ENCODE assay signal across 14 cellular contexts in genomic region chr9:127794001-127794791, GRCh38. TPM values are rescaled to one million over a fixed set of nuclear protein-coding genes. Genes with fewer than 3 reads are reported as not detected.
DNase-seq lines count a peak whose midpoint lies in the region; ATAC-seq, FAIRE-seq and TF ChIP-seq lines count a peak whose summit lies in the region.
"Had no signal": no experiment of that assay in that cellular context is flagged by ENCODE, and none has a peak within 500 bp of the region (broad histone marks: within the 10 kb centered on the region; RNA-seq: fewer than 3 reads in every experiment).

No MANE protein-coding gene starts in this region.

- in situ Hi-C loops in K562 (cut with MboI) = no loop called here

- H3K9me1 ChIP-seq in K562 (ENCODE audit: control insufficient read depth, insufficient read depth, low read length) = no peaks in the 10 kb centered on the region

- peaks cover 6% of the 10 kb centered on the region for H3K4me1 ChIP-seq in cardiac muscle cell (ENCODE audit: low read depth)
- peaks cover 2 to 19% of the 10 kb centered on the region in 2 experiments; a peak in 4 of 5 replicates for H3K4me1 ChIP-seq in K562 (replicated peaks in 1 of 2; ENCODE audit: control insufficient read depth in 2 of 2, insufficient read depth in 2 of 2, low read length in 2 of 2)
- H3K4me1 ChIP-seq in naive thymus-derived CD4-positive, alpha-beta T cell (ENCODE audit: control insufficient read depth in 2 of 2, insufficient read depth in 2 of 2, low read length in 2 of 2) = peaks cover 19 to 21% of the 10 kb centered on the region in 2 donors

- H3K4me2 ChIP-seq in K562 (ENCODE audit: insufficient read depth, low read length) = no peak overlapping the region

- TF ChIP-seq RAD21 in K562 (CRISPR knock-in tag; conservative IDR thresholded peaks at IDR 0.05 in 1 of 2, IDR thresholded peaks at IDR 0.05 in 1 of 2) = no peak

- H3K4me3 ChIP-seq in cardiac muscle cell (no peak overlapping the region), K562 (no peak overlapping the region)
- H3K4me3 ChIP-seq in naive thymus-derived CD4-positive, alpha-beta T cell (ENCODE audit: low read length) = no peak overlapping the region
- H3K4me3 ChIP-seq: colonic mucosa had no signal

- peaks cover 0 to 17% (median 10%) of the 10 kb centered on the region in 5 donors for H3K36me3 Mint-ChIP-seq in naive thymus-derived CD4-positive, alpha-beta T cell
- H3K36me3 Mint-ChIP-seq in activated naive CD8-positive, alpha-beta T cell treated with anti-CD3 and anti-CD28 coated beads, Interleukin-2, amount 50 U/mL, for 24 hours (ENCODE audit: low read depth) = peaks cover 30% of the 10 kb centered on the region

- H3K4me1 Mint-ChIP-seq in naive thymus-derived CD4-positive, alpha-beta T cell = peaks cover 14 to 36% (median 31%) of the 10 kb centered on the region in 7 donors
- H3K4me1 Mint-ChIP-seq in activated naive CD8-positive, alpha-beta T cell treated with anti-CD3 and anti-CD28 coated beads, Interleukin-2, amount 50 U/mL, for 24 hours = peaks cover 46% of the 10 kb centered on the region

- TF ChIP-seq EP300 in K562 (IDR thresholded peaks at IDR 0.05; ENCODE audit: low read length) = no peak

- BruUV-seq in K562 (replicated peaks; lab: Mats Ljungman, UMichigan) = no TSS peak

- H3K9me3 Mint-ChIP-seq in naive thymus-derived CD4-positive, alpha-beta T cell = no peaks in the 10 kb centered on the region
- H3K9me3 Mint-ChIP-seq in activated naive CD8-positive, alpha-beta T cell treated with anti-CD3 and anti-CD28 coated beads, Interleukin-2, amount 50 U/mL, for 24 hours = no peaks in the 10 kb centered on the region
- H3K9me3 Mint-ChIP-seq: natural killer cell; stimulated activated naive CD8-positive, alpha-beta T cell treated with anti-CD3 and anti-CD28 coated beads, Interleukin-15, Interleukin-2, amounts not matched to agents 100 ng/mL and 50 ng/mL, for 24 hours had no signal

- H3K27ac Mint-ChIP-seq in naive thymus-derived CD4-positive, alpha-beta T cell = peak overlapping the region in 5 of 9 donors; percentile 8 to 67 (median 34)
- H3K27ac Mint-ChIP-seq in activated naive CD8-positive, alpha-beta T cell treated with anti-CD3 and anti-CD28 coated beads, Interleukin-2, amount 50 U/mL, for 24 hours = no peak overlapping the region

- ATAC-seq in left cardiac atrium (no peak), K562 (peak; percentile 56), HG03095 (IDR thresholded peaks at IDR 0.05; ENCODE audit: unreplicated experiment) (no peak)
- ATAC-seq in naive thymus-derived CD4-positive, alpha-beta T cell = peak; percentile 16
- no peak for ATAC-seq in activated naive CD8-positive, alpha-beta T cell treated with anti-CD3 and anti-CD28 coated beads, Interleukin-2, amount 50 U/mL, for 24 hours
- ATAC-seq: activated CD4-positive, CD25-positive, alpha-beta regulatory T cell treated with anti-CD3 and anti-CD28 coated beads, Interleukin-2, amount 50 U/mL, for 24 hours; natural killer cell had no signal

- peak; percentile 60 for TF ChIP-seq POLR2A in K562 (conservative IDR thresholded peaks at IDR 0.05)

- no peak overlapping the region for H2AFZ ChIP-seq in K562 (ENCODE audit: low read depth, low read length)

- no peaks in the 10 kb centered on the region for H3K9me3 ChIP-seq in cardiac muscle cell (ENCODE audit: low read depth)
- no peaks in the 10 kb centered on the region for H3K9me3 ChIP-seq in K562 (replicated peaks; ENCODE audit: control insufficient read depth, insufficient read depth, low read depth, low read length)
- H3K9me3 ChIP-seq in naive thymus-derived CD4-positive, alpha-beta T cell (ENCODE audit: control insufficient read depth in 2 of 3, low read length in 3 of 3) = no peaks in the 10 kb centered on the region
- H3K9me3 ChIP-seq: colonic mucosa had no signal

- 63% methylated on average over 13 of the region's 14 CpGs for WGBS in K562 (ENCODE audit: insufficient coverage, low coverage, missing lambda C conversion rate)

- peaks cover 3% of the 10 kb centered on the region; the same call in 1 of the 2 replicates for H4K20me1 ChIP-seq in K562 (replicated peaks; ENCODE audit: control insufficient read depth, insufficient read depth, low read length)

- H3K36me3 ChIP-seq in cardiac muscle cell = peaks cover 27% of the 10 kb centered on the region
- peaks cover 40% of the 10 kb centered on the region; the same call in 2 of the 3 replicates for H3K36me3 ChIP-seq in K562 (ENCODE audit: control insufficient read depth, insufficient read depth, low read length)
- H3K36me3 ChIP-seq in naive thymus-derived CD4-positive, alpha-beta T cell (ENCODE audit: control insufficient read depth in 2 of 3, insufficient read depth in 3 of 3, low read length in 3 of 3) = peaks cover 4 to 27% (median 11%) of the 10 kb centered on the region in 3 experiments

- FAIRE-seq in K562 (lab: Jason Lieb, UNC) = no peak

- no peak overlapping the region for H3K4me3 Mint-ChIP-seq in naive thymus-derived CD4-positive, alpha-beta T cell
- no peak overlapping the region for H3K4me3 Mint-ChIP-seq in activated naive CD8-positive, alpha-beta T cell treated with anti-CD3 and anti-CD28 coated beads, Interleukin-2, amount 50 U/mL, for 24 hours
- H3K4me3 Mint-ChIP-seq: natural killer cell; stimulated activated naive CD8-positive, alpha-beta T cell treated with anti-CD3 and anti-CD28 coated beads, Interleukin-15, Interleukin-2, amounts not matched to agents 100 ng/mL and 50 ng/mL, for 24 hours had no signal

- POLR2A ChIA-PET in K562 (lab: Yijun Ruan, JAX) = interaction anchor here (0.5 to 2.7 kb wide), 6 partner anchors 8 to 83 kb away, joined by 4 to 19 read pairs (median 9); partner anchors contain the start of genes AK1 and FPGS
- POLR2A ChIA-PET in naive thymus-derived CD4-positive, alpha-beta T cell (lab: Charles Lee) = no interaction called here

- no peak for DNase-seq in cardiac muscle cell (ENCODE audit: low read depth in 1 of 2, low spot score in 1 of 2)
- no peak for DNase-seq in left cardiac atrium
- peak in 1 of 4 experiments; percentile 46 for DNase-seq in K562 (ENCODE audit: extremely low read depth in 1 of 4, low spot score in 3 of 4)
- DNase-seq in naive thymus-derived CD4-positive, alpha-beta T cell = no peak
- no peak for DNase-seq in NCI-H2107 (lab: John Stamatoyannopoulos, UW)
- no peak for DNase-seq in activated naive CD8-positive, alpha-beta T cell treated with anti-CD3 and anti-CD28 coated beads, Interleukin-2, amount 50 U/mL, for 24 hours
- no peak for DNase-seq in OCI-M1 (lab: John Stamatoyannopoulos, UW)
- DNase-seq: colonic mucosa, erythroblast, natural killer cell, NCI-H1048 had no signal

- H3K27ac ChIP-seq in cardiac muscle cell = peak overlapping the region; percentile 77
- no peak overlapping the region for H3K27ac ChIP-seq in K562 (ENCODE audit: extremely low read depth, low read depth, low read length)
- H3K27ac ChIP-seq in naive thymus-derived CD4-positive, alpha-beta T cell (ENCODE audit: low read depth, low read length) = no peak overlapping the region
- H3K27ac ChIP-seq: colonic mucosa had no signal

- H3K27me3 Mint-ChIP-seq in naive thymus-derived CD4-positive, alpha-beta T cell = no peaks in the 10 kb centered on the region
- H3K27me3 Mint-ChIP-seq in activated naive CD8-positive, alpha-beta T cell treated with anti-CD3 and anti-CD28 coated beads, Interleukin-2, amount 50 U/mL, for 24 hours = no peaks in the 10 kb centered on the region
- H3K27me3 Mint-ChIP-seq: stimulated activated naive CD8-positive, alpha-beta T cell treated with anti-CD3 and anti-CD28 coated beads, Interleukin-15, Interleukin-2, amounts not matched to agents 100 ng/mL and 50 ng/mL, for 24 hours had no signal

- no peaks in the 10 kb centered on the region for H3K27me3 ChIP-seq in cardiac muscle cell
- H3K27me3 ChIP-seq in K562 (ENCODE audit: control insufficient read depth in 2 of 2, insufficient read depth in 2 of 2, low read length in 2 of 2) = no peaks in the 10 kb centered on the region
- H3K27me3 ChIP-seq in naive thymus-derived CD4-positive, alpha-beta T cell (ENCODE audit: control insufficient read depth in 2 of 2, insufficient read depth in 2 of 2, low read length in 2 of 2) = no peaks in the 10 kb centered on the region
- H3K27me3 ChIP-seq: colonic mucosa had no signal

- TF ChIP-seq CTCF in cardiac muscle cell (IDR thresholded peaks at IDR 0.05; ENCODE audit: low read depth, low read length) (no peak), K562 (IDR thresholded peaks at IDR 0.05 in 2 of 3, conservative IDR thresholded peaks at IDR 0.05 in 1 of 3; ENCODE audit: insufficient read depth in 2 of 3, low read depth in 1 of 3, low read length in 3 of 3) (no peak)

- intact Hi-C loops in left cardiac atrium (cut with DNase I) = no loop called here
- intact Hi-C loops in K562 (cut with micrococcal nuclease) = no loop called here
- intact Hi-C loops in naive thymus-derived CD4-positive, alpha-beta T cell (cut with micrococcal nuclease) = no loop called here

- CTCF ChIA-PET in K562 (lab: Yijun Ruan, JAX; ENCODE audit: low intra/inter-chr PET ratio) = no interaction called here
- CTCF ChIA-PET in naive thymus-derived CD4-positive, alpha-beta T cell (lab: Charles Lee) = no interaction called here

- peak overlapping the region in 1 of 2 experiments; percentile 77; a peak in 1 of 4 replicates for H3K9ac ChIP-seq in K562 (ENCODE audit: insufficient read depth in 1 of 2, low read depth in 2 of 2, low read length in 2 of 2)

- peaks cover 11% of the 10 kb centered on the region for H3K79me2 ChIP-seq in K562 (ENCODE audit: control insufficient read depth, insufficient read depth, low read length)

RNA-seq across cellular contexts. Expression of gene CDK9, which starts 8.4 kb away (rescaled TPM):
- total RNA-seq in cardiac muscle cell (85.1 and 162 TPM in 2 replicates), left cardiac atrium (10 to 100 TPM; 58.3 to 64.2 TPM), K562 (2014; rRNA removed) (33.0 and 36.7 TPM in 2 replicates), K562 (2014; rRNA removed; fragmentation: Illumina TruSeq; extraction: Trizol) (27.5 and 27.9 TPM in 2 replicates), K562 (2015; rRNA removed; fragmentation: Illumina TruSeq; extraction: Trizol) (28.1 and 29.8 TPM in 2 replicates), K562 (2021) (75.2 and 78.6 TPM in 2 replicates)
- polyA plus RNA-seq in cardiac muscle cell (139 and 193 TPM in 2 replicates), K562 (2011; rRNA removed) (44.6 and 51.9 TPM in 2 replicates), K562 (2014; fragmentation: Illumina TruSeq; extraction: Trizol) (54.1 and 60.5 TPM in 2 replicates), K562 (2014; fragmentation: Nextera tagmentation; extraction: Ambion mirVana) (1 to 10 TPM; 4.2 to 5.0 TPM), K562 (2014; rRNA removed) (34.7 and 42.6 TPM in 2 replicates)
- total RNA-seq in K562 (2011; cell fraction: chromatin; rRNA removed; ENCODE audit: low replicate concordance) = 56.0 and 127 TPM in 2 replicates
- 76.7 and 85.9 TPM in 2 replicates for total RNA-seq in K562 (2011; cell fraction: nucleolus; rRNA removed)
- 52.5 and 57.5 TPM in 2 replicates for total RNA-seq in K562 (2011; cell fraction: nucleoplasm; rRNA removed)
- 44.4 and 58.1 TPM in 2 replicates for polyA plus RNA-seq in K562 (2011; cell fraction: cytosol; rRNA removed)
- 121 and 155 TPM in 2 replicates for polyA plus RNA-seq in K562 (2011; cell fraction: nucleus; rRNA removed)
- 52.1 and 60.8 TPM in 2 replicates for polyA plus RNA-seq in K562 (2012)
- polyA minus RNA-seq in K562 (2011; rRNA and poly(A)+ RNA removed) = 45.5 and 76.0 TPM in 2 replicates
- 25.9 and 42.3 TPM in 2 replicates for polyA minus RNA-seq in K562 (2011; cell fraction: cytosol; rRNA and poly(A)+ RNA removed)
- 31.0 and 33.8 TPM in 2 replicates for polyA minus RNA-seq in K562 (2011; cell fraction: nucleus; rRNA and poly(A)+ RNA removed)
- total RNA-seq in naive thymus-derived CD4-positive, alpha-beta T cell = 100 to 1,000 TPM; 110 to 135 (median 134) TPM
- 10 to 100 TPM; 37.5 to 65.9 TPM for polyA plus RNA-seq in naive thymus-derived CD4-positive, alpha-beta T cell

RNA-seq across cellular contexts. Expression of gene FPGS, which starts 8.5 kb away (rescaled TPM):
- total RNA-seq in cardiac muscle cell = 112 and 123 TPM in 2 replicates
- polyA plus RNA-seq in cardiac muscle cell = 78.3 and 111 TPM in 2 replicates
- 10 to 100 TPM; 40.4 to 59.5 TPM for total RNA-seq in left cardiac atrium
- total RNA-seq in K562 (2011; cell fraction: chromatin; rRNA removed; ENCODE audit: low replicate concordance) = 82.8 and 192 TPM in 2 replicates
- total RNA-seq in K562 (2011; cell fraction: nucleolus; rRNA removed) = 117 and 131 TPM in 2 replicates
- 76.6 and 93.6 TPM in 2 replicates for total RNA-seq in K562 (2011; cell fraction: nucleoplasm; rRNA removed)
- total RNA-seq in K562 (2014; rRNA removed) = 77.1 and 91.1 TPM in 2 replicates
- 19.7 and 32.6 TPM in 2 replicates for total RNA-seq in K562 (2014; rRNA removed; fragmentation: Illumina TruSeq; extraction: Trizol)
- 52.9 and 54.0 TPM in 2 replicates for total RNA-seq in K562 (2015; rRNA removed; fragmentation: Illumina TruSeq; extraction: Trizol)
- 85.1 and 90.2 TPM in 2 replicates for total RNA-seq in K562 (2021)
- 59.2 and 65.5 TPM in 2 replicates for polyA plus RNA-seq in K562 (2011; rRNA removed)
- polyA plus RNA-seq in K562 (2011; cell fraction: cytosol; rRNA removed) = 77.6 and 147 TPM in 2 replicates
- 83.8 and 119 TPM in 2 replicates for polyA plus RNA-seq in K562 (2011; cell fraction: nucleus; rRNA removed)
- polyA plus RNA-seq in K562 (2012) = 59.3 and 62.8 TPM in 2 replicates
- polyA plus RNA-seq in K562 (2014; fragmentation: Illumina TruSeq; extraction: Trizol) = 86.4 and 87.8 TPM in 2 replicates
- polyA plus RNA-seq in K562 (2014; fragmentation: Nextera tagmentation; extraction: Ambion mirVana) = 1 to 10 TPM in 1 of 2 experiments, under 1 TPM in 1; 0.84 to 2.0 TPM
- polyA plus RNA-seq in K562 (2014; rRNA removed) = 61.4 and 63.1 TPM in 2 replicates
- polyA minus RNA-seq in K562 (2011; rRNA and poly(A)+ RNA removed) = 31.3 and 52.3 TPM in 2 replicates
- 47.3 and 50.9 TPM in 2 replicates for polyA minus RNA-seq in K562 (2011; cell fraction: cytosol; rRNA and poly(A)+ RNA removed)
- 28.5 and 31.4 TPM in 2 replicates for polyA minus RNA-seq in K562 (2011; cell fraction: nucleus; rRNA and poly(A)+ RNA removed)
- 100 to 1,000 TPM in 2 of 5 experiments, 10 to 100 TPM in 3; 90.4 to 123 (median 95.4) TPM for total RNA-seq in naive thymus-derived CD4-positive, alpha-beta T cell
- polyA plus RNA-seq in naive thymus-derived CD4-positive, alpha-beta T cell = 10 to 100 TPM; 37.3 to 51.4 TPM

RNA-seq across cellular contexts. Expression of gene SH2D3C, which starts 15.7 kb away (rescaled TPM):
- 3.5 and 9.9 TPM in 2 replicates for total RNA-seq in cardiac muscle cell
- polyA plus RNA-seq in cardiac muscle cell = 3.7 and 9.4 TPM in 2 replicates
- 10 to 100 TPM; 18.4 to 21.5 TPM for total RNA-seq in left cardiac atrium
- total RNA-seq in K562 (2011; cell fraction: chromatin; rRNA removed; ENCODE audit: low replicate concordance) = 0.77 and 4.1 TPM in 2 replicates
- total RNA-seq in K562 (2011; cell fraction: nucleolus; rRNA removed) = 0.92 and 1.2 TPM in 2 replicates
- 0.88 and 1.3 TPM in 2 replicates for total RNA-seq in K562 (2011; cell fraction: nucleoplasm; rRNA removed)
- total RNA-seq in K562 (2014; rRNA removed) = 0.29 and 1.2 TPM in 2 replicates
- total RNA-seq in K562 (2014; rRNA removed; fragmentation: Illumina TruSeq; extraction: Trizol) = 0.11 and 0.19 TPM in 2 replicates
- total RNA-seq in K562 (2015; rRNA removed; fragmentation: Illumina TruSeq; extraction: Trizol) = 0.29 and 0.34 TPM in 2 replicates
- 0.83 and 0.89 TPM in 2 replicates for total RNA-seq in K562 (2021)
- polyA plus RNA-seq in K562 (2011; rRNA removed) = 0.22 and 1.3 TPM in 2 replicates
- 0.86 and 1.3 TPM in 2 replicates for polyA plus RNA-seq in K562 (2011; cell fraction: cytosol; rRNA removed)
- 1.5 TPM in 2 replicates for polyA plus RNA-seq in K562 (2011; cell fraction: nucleus; rRNA removed)
- 1.2 and 2.2 TPM in 2 replicates for polyA plus RNA-seq in K562 (2012)
- polyA plus RNA-seq in K562 (2014; fragmentation: Illumina TruSeq; extraction: Trizol) = 0.19 and 0.29 TPM in 2 replicates
- polyA plus RNA-seq in K562 (2014; fragmentation: Nextera tagmentation; extraction: Ambion mirVana) = under 1 TPM in 1 of 2 experiments, not detected in 1; 0.03 TPM
- 0.21 and 0.38 TPM in 2 replicates for polyA plus RNA-seq in K562 (2014; rRNA removed)
- 0.42 and 0.46 TPM in 2 replicates for polyA minus RNA-seq in K562 (2011; rRNA and poly(A)+ RNA removed)
- polyA minus RNA-seq in K562 (2011; cell fraction: cytosol; rRNA and poly(A)+ RNA removed) = 2.4 TPM in 1 of 2 replicates, not detected in the other
- polyA minus RNA-seq in K562 (2011; cell fraction: nucleus; rRNA and poly(A)+ RNA removed) = 0.94 and 1.00 TPM in 2 replicates
- 10 to 100 TPM; 26.1 to 68.3 (median 51.9) TPM for total RNA-seq in naive thymus-derived CD4-positive, alpha-beta T cell
- polyA plus RNA-seq in naive thymus-derived CD4-positive, alpha-beta T cell = 10 to 100 TPM; 20.9 to 72.9 TPM

RNA-seq across cellular contexts. Expression of gene TOR2A, which starts 59.1 kb away (rescaled TPM):
- total RNA-seq in cardiac muscle cell = 22.8 and 29.2 TPM in 2 replicates
- polyA plus RNA-seq in cardiac muscle cell = 20.6 and 25.7 TPM in 2 replicates
- total RNA-seq in left cardiac atrium = 1 to 10 TPM; 5.1 TPM
- total RNA-seq in K562 (2011; cell fraction: chromatin; rRNA removed; ENCODE audit: low replicate concordance) = 7.9 and 25.4 TPM in 2 replicates
- total RNA-seq in K562 (2011; cell fraction: nucleolus; rRNA removed) = 33.0 and 44.0 TPM in 2 replicates
- 22.6 and 27.5 TPM in 2 replicates for total RNA-seq in K562 (2011; cell fraction: nucleoplasm; rRNA removed)
- total RNA-seq in K562 (2014; rRNA removed) = 21.3 and 23.5 TPM in 2 replicates
- total RNA-seq in K562 (2014; rRNA removed; fragmentation: Illumina TruSeq; extraction: Trizol) = 3.0 and 3.7 TPM in 2 replicates
- total RNA-seq in K562 (2015; rRNA removed; fragmentation: Illumina TruSeq; extraction: Trizol) = 11.1 and 12.0 TPM in 2 replicates
- total RNA-seq in K562 (2021) = 25.9 and 28.3 TPM in 2 replicates
- polyA plus RNA-seq in K562 (2011; rRNA removed) = 8.4 and 15.0 TPM in 2 replicates
- 20.5 and 35.0 TPM in 2 replicates for polyA plus RNA-seq in K562 (2011; cell fraction: cytosol; rRNA removed)
- polyA plus RNA-seq in K562 (2011; cell fraction: nucleus; rRNA removed) = 34.3 and 45.7 TPM in 2 replicates
- 20.6 and 50.6 TPM in 2 replicates for polyA plus RNA-seq in K562 (2012)
- 15.7 and 22.6 TPM in 2 replicates for polyA plus RNA-seq in K562 (2014; fragmentation: Illumina TruSeq; extraction: Trizol)
- 1 to 10 TPM in 1 of 2 experiments, under 1 TPM in 1; 0.80 to 1.1 TPM for polyA plus RNA-seq in K562 (2014; fragmentation: Nextera tagmentation; extraction: Ambion mirVana)
- polyA plus RNA-seq in K562 (2014; rRNA removed) = 22.5 and 27.2 TPM in 2 replicates
- 2.8 and 3.6 TPM in 2 replicates for polyA minus RNA-seq in K562 (2011; rRNA and poly(A)+ RNA removed)
- 11.3 and 18.2 TPM in 2 replicates for polyA minus RNA-seq in K562 (2011; cell fraction: cytosol; rRNA and poly(A)+ RNA removed)
- polyA minus RNA-seq in K562 (2011; cell fraction: nucleus; rRNA and poly(A)+ RNA removed) = 12.5 and 19.1 TPM in 2 replicates
- 10 to 100 TPM in 4 of 5 experiments, 1 to 10 TPM in 1; 9.5 to 22.3 (median 10.8) TPM for total RNA-seq in naive thymus-derived CD4-positive, alpha-beta T cell
- 10 to 100 TPM; 16.6 to 20.2 TPM for polyA plus RNA-seq in naive thymus-derived CD4-positive, alpha-beta T cell

Comparison
In these comparisons a context has a peak if more than half of its experiments do, and no peak if none do; other contexts are left out.
1. ATAC-seq: peak in K562 (single experiment) and naive thymus-derived CD4-positive, alpha-beta T cell (single experiment); none in left cardiac atrium (0 of 2), activated naive CD8-positive, alpha-beta T cell treated with anti-CD3 and anti-CD28 coated beads, Interleukin-2, amount 50 U/mL, for 24 hours (single experiment) and HG03095 (single experiment).